24 cellular contexts compared by ENCODE assay signal in genomic region chr17:50122945-50123344, GRCh38. TPM values are rescaled to one million over a fixed set of nuclear protein-coding genes. Genes with fewer than 3 reads are reported as not detected.
DNase-seq lines count a peak whose midpoint lies in the region; ATAC-seq and TF ChIP-seq lines count a peak whose summit lies in the region.
"Had no signal": no experiment of that assay in that cellular context is flagged by ENCODE, and none has a peak within 500 bp of the region (broad histone marks: within the 10 kb centered on the region; RNA-seq: fewer than 3 reads in every experiment).

No MANE protein-coding gene starts in this region.

- H3K4me3 ChIP-seq in gastroesophageal sphincter = no peak overlapping the region
- no peak overlapping the region for H3K4me3 ChIP-seq in ovary
- H3K4me3 ChIP-seq in heart left ventricle = no peak overlapping the region
- H3K4me3 ChIP-seq: ascending aorta; BLaER1 treated with 17β-estradiol and CSF1 and Interleukin-3, amounts not matched to agents 10 nM and 100 nM; hepatocyte; tibial nerve had no signal

- DNase-seq in ELF-1 (ENCODE audit: low read depth, low spot score) (peak; percentile 61), NCI-H1436 (lab: John Stamatoyannopoulos, UW) (peak; percentile 71), ovary (no peak), heart left ventricle (no peak)
- DNase-seq in NK-92 treated with Interleukin-12 subunit alpha and Interleukin-12 subunit beta, amount 100 ng/mL, for 24 hours (lab: John Stamatoyannopoulos, UW) = no peak
- DNase-seq: activated CD4-positive, alpha-beta memory T cell treated with anti-CD3 and anti-CD28 coated beads, Interleukin-2, amount 10 ng/mL, durations not matched to agents 7 days and 5 days; central memory CD4-positive, alpha-beta T cell; DMS79 treated with DMSO at 0.1 percent for 48 hours; foreskin fibroblast; immature natural killer cell; Kasumi-1; NCI-H1694; NCI-H526 treated with DMSO at 0.1 percent for 48 hours; small intestine; stimulated activated naive CD8-positive, alpha-beta T cell treated with anti-CD3 and anti-CD28 coated beads, Interleukin-15, amount 100 ng/mL, for 72 hours had no signal

- H3K27ac ChIP-seq in gastroesophageal sphincter = peak overlapping the region in 3 of 4 donors; percentile 41 to 76 (median 57)
- peak overlapping the region; percentile 60 to 82 for H3K27ac ChIP-seq in ovary
- peak overlapping the region in 1 of 12 donors; percentile 53 for H3K27ac ChIP-seq in heart left ventricle
- H3K27ac ChIP-seq: ascending aorta; BLaER1 treated with 17β-estradiol and CSF1 and Interleukin-3, amounts not matched to agents 10 nM and 100 nM; hepatocyte had no signal

- TF ChIP-seq EP300 in gastroesophageal sphincter (IDR thresholded peaks at IDR 0.05) = no peak
- no peak for TF ChIP-seq EP300 in ovary (IDR thresholded peaks at IDR 0.05)

- intact Hi-C loops in ovary (cut with DNase I) = no loop called here
- intact Hi-C loops in heart left ventricle (cut with DNase I) = no loop called here

- ATAC-seq in gastroesophageal sphincter (no peak), GM19324 (IDR thresholded peaks at IDR 0.05; ENCODE audit: low FRiP score, unreplicated experiment) (no peak), heart left ventricle (no peak)
- ATAC-seq: esophagus mucosa; stimulated activated naive CD8-positive, alpha-beta T cell treated with anti-CD3 and anti-CD28 coated beads, Interleukin-15, amount 100 ng/mL, for 72 hours had no signal

- TF ChIP-seq POLR2A in gastroesophageal sphincter (IDR thresholded peaks at IDR 0.05) = no peak
- no peak for TF ChIP-seq POLR2A in ovary (IDR thresholded peaks at IDR 0.05)
- TF ChIP-seq POLR2A in heart left ventricle (IDR thresholded peaks at IDR 0.05) = no peak

- TF ChIP-seq CTCF in gastroesophageal sphincter (IDR thresholded peaks at IDR 0.05) (no peak), ovary (IDR thresholded peaks at IDR 0.05) (no peak), heart left ventricle (IDR thresholded peaks at IDR 0.05) (no peak)

- peaks cover 0 to 24% (median 0%) of the 10 kb centered on the region in 3 donors for H3K4me1 ChIP-seq in gastroesophageal sphincter
- peaks cover 10% of the 10 kb centered on the region for H3K4me1 ChIP-seq in ovary (ENCODE audit: insufficient read depth)
- H3K4me1 ChIP-seq in heart left ventricle = peaks cover 0 to 18% (median 5%) of the 10 kb centered on the region in 12 donors
- H3K4me1 ChIP-seq: ascending aorta had no signal

- WGBS in gastroesophageal sphincter (ENCODE audit: low coverage in 1 of 2), 2 donors = 72% methylated on average over 2 of the region's 3 CpGs; no CpG with 5 or more reads in 1 of the 2 donors
- 82 to 92% (median 86%) methylated on average over 3 of the region's 3 CpGs for WGBS in ovary, 3 donors
- WGBS in heart left ventricle, 4 donors = 75 to 95% (median 95%) methylated on average over 3 of the region's 3 CpGs

- H3K9me3 ChIP-seq in gastroesophageal sphincter (no peaks in the 10 kb centered on the region), ovary (no peaks in the 10 kb centered on the region), heart left ventricle (no peaks in the 10 kb centered on the region)
- H3K9me3 ChIP-seq: ascending aorta; BLaER1 treated with 17β-estradiol and CSF1 and Interleukin-3, amounts not matched to agents 10 nM and 100 nM; SJCRH30; tibial nerve had no signal

- H3K27me3 ChIP-seq in gastroesophageal sphincter (no peaks in the 10 kb centered on the region), ovary (no peaks in the 10 kb centered on the region), heart left ventricle (peaks cover 0 to 12% (median 0%) of the 10 kb centered on the region in 9 donors)
- H3K27me3 ChIP-seq: ascending aorta, hepatocyte, SJCRH30 had no signal

- H3K36me3 ChIP-seq in gastroesophageal sphincter (no peaks in the 10 kb centered on the region), ovary (no peaks in the 10 kb centered on the region), heart left ventricle (no peaks in the 10 kb centered on the region)
- H3K36me3 ChIP-seq: ascending aorta; BLaER1 treated with 17β-estradiol and CSF1 and Interleukin-3, amounts not matched to agents 10 nM and 100 nM; SJCRH30; tibial nerve had no signal

RNA-seq across cellular contexts. Expression of gene SAMD14, which starts 7.0 kb away (rescaled TPM):
- 1 to 10 TPM; 1.3 to 2.8 (median 2.3) TPM for total RNA-seq in gastroesophageal sphincter
- 1 to 10 TPM in 5 of 7 donors, under 1 TPM in 2; 0.36 to 4.9 (median 1.7) TPM for total RNA-seq in ovary
- 1 to 10 TPM in 1 of 2 donors, under 1 TPM in 1; 0.77 to 2.2 TPM for polyA plus RNA-seq in ovary
- 1 to 10 TPM in 7 of 9 donors, under 1 TPM in 2; 0.44 to 3.9 (median 1.2) TPM for total RNA-seq in heart left ventricle
- polyA plus RNA-seq in heart left ventricle = 1 to 10 TPM in 1 of 2 donors, under 1 TPM in 1; 0.72 to 2.8 TPM

RNA-seq across cellular contexts. Expression of gene PPP1R9B, which starts 27.5 kb away (rescaled TPM):
- total RNA-seq in gastroesophageal sphincter (10 to 100 TPM; 23.3 to 38.1 (median 30.8) TPM), ovary (100 to 1,000 TPM in 1 of 7 donors, 10 to 100 TPM in 6; 14.8 to 109 (median 75.4) TPM), heart left ventricle (10 to 100 TPM; 17.0 to 55.9 (median 31.3) TPM)
- polyA plus RNA-seq in ovary (10 to 100 TPM; 17.8 to 33.0 TPM), heart left ventricle (10 to 100 TPM; 30.4 to 33.4 TPM)

RNA-seq across cellular contexts. Expression of gene PDK2, which starts 27.8 kb away (rescaled TPM):
- total RNA-seq in gastroesophageal sphincter (10 to 100 TPM; 31.6 to 70.6 (median 58.1) TPM), ovary (10 to 100 TPM; 36.5 to 83.2 (median 54.7) TPM), heart left ventricle (100 to 1,000 TPM; 142 to 490 (median 200) TPM)
- polyA plus RNA-seq in ovary (10 to 100 TPM; 51.2 to 82.7 TPM), heart left ventricle (100 to 1,000 TPM; 125 to 173 TPM)

RNA-seq across cellular contexts. Expression of gene SGCA, which starts 42.9 kb away (rescaled TPM):
- 100 to 1,000 TPM in 2 of 4 donors, 10 to 100 TPM in 2; 58.1 to 145 (median 93.4) TPM for total RNA-seq in gastroesophageal sphincter
- 1 to 10 TPM in 5 of 7 donors, under 1 TPM in 2; 0.48 to 3.4 (median 1.2) TPM for total RNA-seq in ovary
- 1 to 10 TPM; 2.2 to 3.4 TPM for polyA plus RNA-seq in ovary
- total RNA-seq in heart left ventricle = 100 to 1,000 TPM; 110 to 224 (median 151) TPM
- 100 to 1,000 TPM in 1 of 2 donors, 10 to 100 TPM in 1; 96.5 to 225 TPM for polyA plus RNA-seq in heart left ventricle
- total RNA-seq: renal cortical epithelial cell had no signal
- polyA plus RNA-seq: immature natural killer cell had no signal

Comparison
In these comparisons a context has a peak if more than half of its experiments do, and no peak if none do; other contexts are left out.
1. DNase-seq: peak in ELF-1 (single experiment) and NCI-H1436 (single experiment); none in ovary (0 of 5), NK-92 treated with Interleukin-12 subunit alpha and Interleukin-12 subunit beta, amount 100 ng/mL, for 24 hours (single experiment) and heart left ventricle (0 of 5).